In the genomic region with DNA sequence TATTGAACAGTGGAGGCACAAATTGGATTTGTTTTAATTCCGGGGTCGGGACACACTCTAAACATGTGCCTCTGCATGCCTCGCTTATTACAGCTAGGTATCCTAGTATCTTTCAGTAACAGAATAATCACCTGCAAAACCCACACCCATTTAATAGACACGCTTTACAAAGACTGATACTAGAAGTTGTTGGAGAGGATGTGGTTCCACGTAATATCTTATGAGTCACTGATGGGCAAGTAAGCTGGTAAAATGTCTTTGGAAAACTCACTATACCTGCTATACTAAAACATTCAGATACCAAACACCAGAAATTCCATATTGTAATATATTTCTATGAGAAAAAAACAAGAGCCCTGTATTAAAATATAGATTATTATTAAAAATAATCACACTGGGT, we compare ENCODE assay signal across 19 cellular contexts.
"Had no signal": no experiment of that assay in that cellular context is flagged by ENCODE, and none has a peak within 500 bp of the region (broad histone marks: within the 10 kb centered on the region; RNA-seq: fewer than 3 reads in every experiment).

No MANE protein-coding gene starts in this region.

- H3K36me3 ChIP-seq: lower lobe of right lung, ovary, right lobe of liver had no signal

- H3K4me3 Mint-ChIP-seq: activated CD4-positive, alpha-beta T cell treated with anti-CD3 and anti-CD28 coated beads, Interleukin-2, amount 10 ng/mL, durations not matched to agents 7 days and 5 days; activated T-cell treated with anti-CD3 and anti-CD28 coated beads, Interleukin-2, amount 50 U/mL, for 4 hours; dendritic cell treated with granulocyte-macrophage colony-stimulating factor and Interleukin-4, amounts not matched to agents 40 ng/mL and 50 ng/mL, for 4 days; natural killer cell; stimulated activated memory B cell treated with anti-CD40 and anti-IgM and Interleukin-4, amounts not matched to agents 10 μg/mL and 1 μg/mL and 100 μg/mL, for 72 hours; T-helper 2 cell treated with Interferon-gamma antibody and Interleukin-4, amounts not matched to agents 5 μg/mL and 100 μg/mL, for 36 hours had no signal

- DNase-seq: activated CD4-positive, alpha-beta T cell treated with anti-CD3 and anti-CD28 coated beads, Interleukin-2, amount 10 ng/mL, durations not matched to agents 7 days and 5 days; activated CD8-positive, alpha-beta memory T cell treated with anti-CD3 and anti-CD28 coated beads, Interleukin-2, amount 50 U/mL, for 4 hours; activated effector memory CD4-positive, alpha-beta T cell treated with Interleukin-2 at 50 U/mL for 16 hours; activated naive CD4-positive, alpha-beta T cell treated with anti-CD3 and anti-CD28 coated beads, Interleukin-2, amount 50 U/mL, for 16 hours; activated T-cell treated with anti-CD3 and anti-CD28 coated beads, Interleukin-2, amount 50 U/mL, for 4 hours; aorta; effector CD8-positive, alpha-beta T cell; foreskin melanocyte; glutamatergic neuron; hippocampal formation; islet precursor cell; lower lobe of right lung; natural killer cell; ovary; right lobe of liver; stimulated activated CD4-positive, alpha-beta T cell treated with anti-CD3 and anti-CD28 coated beads, Interleukin-4, amount 100 ng/mL, for 24 hours had no signal

- H3K36me3 Mint-ChIP-seq: natural killer cell; stimulated activated memory B cell treated with anti-CD40 and anti-IgM and Interleukin-4, amounts not matched to agents 10 μg/mL and 1 μg/mL and 100 μg/mL, for 72 hours had no signal

- H3K27me3 Mint-ChIP-seq: dendritic cell treated with granulocyte-macrophage colony-stimulating factor and Interleukin-4, amounts not matched to agents 40 ng/mL and 50 ng/mL, for 4 days had no signal

- ATAC-seq: activated T-cell treated with anti-CD3 and anti-CD28 coated beads, Interleukin-2, amount 50 U/mL, for 4 hours; lower lobe of right lung; right lobe of liver; stimulated activated memory B cell treated with anti-CD40 and anti-IgM and Interleukin-4, amounts not matched to agents 10 μg/mL and 1 μg/mL and 100 μg/mL, for 72 hours had no signal

- H3K9me3 ChIP-seq: lower lobe of right lung, ovary, right lobe of liver had no signal

- H3K27ac Mint-ChIP-seq: activated CD4-positive, alpha-beta T cell treated with anti-CD3 and anti-CD28 coated beads, Interleukin-2, amount 10 ng/mL, durations not matched to agents 7 days and 5 days; dendritic cell treated with granulocyte-macrophage colony-stimulating factor and Interleukin-4, amounts not matched to agents 40 ng/mL and 50 ng/mL, for 4 days; natural killer cell; stimulated activated memory B cell treated with anti-CD40 and anti-IgM and Interleukin-4, amounts not matched to agents 10 μg/mL and 1 μg/mL and 100 μg/mL, for 72 hours; T-helper 2 cell treated with Interferon-gamma antibody and Interleukin-4, amounts not matched to agents 5 μg/mL and 100 μg/mL, for 36 hours had no signal

- H3K27ac ChIP-seq: lower lobe of right lung, ovary, right lobe of liver had no signal

- H3K4me3 ChIP-seq: lower lobe of right lung, ovary, right lobe of liver had no signal

- H3K27me3 ChIP-seq: ovary, right lobe of liver had no signal

- H3K4me1 ChIP-seq: lower lobe of right lung, right lobe of liver had no signal

- H3K9me3 Mint-ChIP-seq: activated CD4-positive, alpha-beta T cell treated with anti-CD3 and anti-CD28 coated beads, Interleukin-2, amount 10 ng/mL, durations not matched to agents 7 days and 5 days; activated T-cell treated with anti-CD3 and anti-CD28 coated beads, Interleukin-2, amount 50 U/mL, for 4 hours; dendritic cell treated with granulocyte-macrophage colony-stimulating factor and Interleukin-4, amounts not matched to agents 40 ng/mL and 50 ng/mL, for 4 days; T-helper 2 cell treated with Interferon-gamma antibody and Interleukin-4, amounts not matched to agents 5 μg/mL and 100 μg/mL, for 36 hours had no signal
